ENCODE assay signal across 8 cellular contexts in genomic region chr18:79528846-79529245, GRCh38.
DNase-seq lines count a peak whose midpoint lies in the region; ATAC-seq and FAIRE-seq lines count a peak whose summit lies in the region.

No MANE protein-coding gene starts in this region.

- 59% methylated on average over 26 of the region's 26 CpGs for WGBS in right cardiac atrium
- WGBS in small intestine, 3 donors = 46 to 56% (median 52%) methylated on average over 26 of the region's 26 CpGs

- H3K4me3 ChIP-seq in right cardiac atrium (ENCODE audit: low read length) = no peak overlapping the region
- H3K4me3 ChIP-seq in small intestine (ENCODE audit: low read depth in 1 of 2, low read length in 2 of 2) = no peak overlapping the region

- H3K27me3 ChIP-seq in right cardiac atrium (ENCODE audit: control insufficient read depth, insufficient read depth) (no peaks in the 10 kb centered on the region), small intestine (ENCODE audit: control insufficient read depth in 2 of 2, insufficient read depth in 2 of 2, low read length in 2 of 2) (no peaks in the 10 kb centered on the region)

- DNase-seq in NCI-H2029 treated with DMSO at 0.1 percent for 48 hours (lab: John Stamatoyannopoulos, UW) (peak; percentile 3), NCI-H2029 (lab: John Stamatoyannopoulos, UW) (no peak), Kasumi-1 (lab: John Stamatoyannopoulos, UW) (peak; percentile 74 to 78), T follicular helper cell (ENCODE audit: low read depth) (peak; percentile 67), amniotic stem cell (lab: John Stamatoyannopoulos, UW) (peak; percentile 46), right cardiac atrium (peak; percentile 64 to 83 (median 73)), small intestine (peak; percentile 54)

- H3K4me1 ChIP-seq in right cardiac atrium (ENCODE audit: control insufficient read depth, insufficient read depth, low read length) (no peaks in the 10 kb centered on the region), small intestine (ENCODE audit: control insufficient read depth in 2 of 2, insufficient read depth in 1 of 2, low read depth in 1 of 2, low read length in 1 of 2) (no peaks in the 10 kb centered on the region)

- H3K36me3 ChIP-seq in small intestine (ENCODE audit: control insufficient read depth in 2 of 2, insufficient read depth in 2 of 2, low read length in 2 of 2) = peaks cover 0 to 2% of the 10 kb centered on the region in 2 donors

- intact Hi-C loops in right cardiac atrium (cut with DNase I) = loop anchor here in 3 of 4 donors (5.0 kb wide), 1 partner anchor 147 kb away; no protein-coding TSS in a partner anchor

- no peak for FAIRE-seq in small intestine (lab: Jason Lieb, UNC)

- ATAC-seq in right cardiac atrium (no peak), HG02763 (IDR thresholded peaks at IDR 0.05; ENCODE audit: unreplicated experiment) (no peak)

- H3K9me3 ChIP-seq in right cardiac atrium (ENCODE audit: control insufficient read depth, low read length) = no peaks in the 10 kb centered on the region
- no peaks in the 10 kb centered on the region for H3K9me3 ChIP-seq in small intestine (ENCODE audit: control insufficient read depth, low read depth)

- H3K27ac ChIP-seq in right cardiac atrium (ENCODE audit: low read length) (no peak overlapping the region), small intestine (ENCODE audit: low read depth in 1 of 2, low read length in 1 of 2) (no peak overlapping the region)
